In genomic region chr3:69236808-69237707, GRCh38 we compare ENCODE assay signal across 10 cellular contexts.
DNase-seq lines count a peak whose midpoint lies in the region; ATAC-seq and TF ChIP-seq lines count a peak whose summit lies in the region.
"Had no signal": no experiment of that assay in that cellular context is flagged by ENCODE, and none has a peak within 500 bp of the region (broad histone marks: within the 10 kb centered on the region; RNA-seq: fewer than 3 reads in every experiment).

No MANE protein-coding gene starts in this region.

- no peaks in the 10 kb centered on the region for H3K27me3 Mint-ChIP-seq in activated CD4-positive, alpha-beta memory T cell treated with anti-CD3 and anti-CD28 coated beads, Interleukin-2, amount 10 ng/mL, durations not matched to agents 7 days and 5 days
- H3K27me3 Mint-ChIP-seq: IgD-negative memory B cell had no signal

- ATAC-seq in GM21381 (IDR thresholded peaks at IDR 0.05; ENCODE audit: unreplicated experiment) = no peak

- no peaks in the 10 kb centered on the region for H3K36me3 Mint-ChIP-seq in activated CD4-positive, alpha-beta memory T cell treated with anti-CD3 and anti-CD28 coated beads, Interleukin-2, amount 10 ng/mL, durations not matched to agents 7 days and 5 days (ENCODE audit: low read depth)
- H3K36me3 Mint-ChIP-seq: IgD-negative memory B cell had no signal

- peaks cover 30% of the 10 kb centered on the region for H3K4me1 Mint-ChIP-seq in activated CD4-positive, alpha-beta memory T cell treated with anti-CD3 and anti-CD28 coated beads, Interleukin-2, amount 10 ng/mL, durations not matched to agents 7 days and 5 days

- no peaks in the 10 kb centered on the region for H3K9me3 ChIP-seq in HUES48 (ENCODE audit: control insufficient read depth, insufficient read depth, low read length)
- H3K9me3 ChIP-seq in cardiac muscle cell (ENCODE audit: low read depth) = no peaks in the 10 kb centered on the region

- H3K9me3 Mint-ChIP-seq in activated CD4-positive, alpha-beta memory T cell treated with anti-CD3 and anti-CD28 coated beads, Interleukin-2, amount 10 ng/mL, durations not matched to agents 7 days and 5 days = no peaks in the 10 kb centered on the region
- H3K9me3 Mint-ChIP-seq: IgD-negative memory B cell had no signal

- H3K4me1 ChIP-seq in HUES48 (ENCODE audit: control insufficient read depth, insufficient read depth, low read length) (peaks cover 38% of the 10 kb centered on the region), cardiac muscle cell (ENCODE audit: low read depth) (peaks cover 23% of the 10 kb centered on the region), rectal smooth muscle tissue (ENCODE audit: control insufficient read depth, insufficient read depth, low read length) (no peaks in the 10 kb centered on the region)

- no peak overlapping the region for H3K4me3 ChIP-seq in HUES48 (ENCODE audit: low read depth, low read length)
- no peak overlapping the region for H3K4me3 ChIP-seq in cardiac muscle cell
- peak overlapping the region; percentile 24 for H3K4me3 ChIP-seq in rectal smooth muscle tissue (ENCODE audit: low read length)
- H3K4me3 ChIP-seq: SK-N-MC had no signal

- no peaks in the 10 kb centered on the region for H3K36me3 ChIP-seq in HUES48 (ENCODE audit: control insufficient read depth, insufficient read depth, low read length)
- no peaks in the 10 kb centered on the region for H3K36me3 ChIP-seq in cardiac muscle cell
- no peaks in the 10 kb centered on the region for H3K36me3 ChIP-seq in rectal smooth muscle tissue (ENCODE audit: control insufficient read depth, insufficient read depth, low read length)

- H3K9ac ChIP-seq in HUES48 (ENCODE audit: low read depth, low read length) = no peak overlapping the region
- no peak overlapping the region for H3K9ac ChIP-seq in rectal smooth muscle tissue (ENCODE audit: low read length)

- peak overlapping the region; percentile 22 for H3K27ac ChIP-seq in HUES48 (ENCODE audit: low read depth, low read length)
- peak overlapping the region; percentile 98 for H3K27ac ChIP-seq in cardiac muscle cell
- no peak overlapping the region for H3K27ac ChIP-seq in rectal smooth muscle tissue (ENCODE audit: low read depth, low read length)
- H3K27ac ChIP-seq: SK-N-MC had no signal

- no peaks in the 10 kb centered on the region for H3K27me3 ChIP-seq in HUES48 (ENCODE audit: control insufficient read depth, insufficient read depth, low read length)
- H3K27me3 ChIP-seq in cardiac muscle cell = no peaks in the 10 kb centered on the region
- no peaks in the 10 kb centered on the region for H3K27me3 ChIP-seq in rectal smooth muscle tissue (ENCODE audit: control insufficient read depth, insufficient read depth, low read length)

- TF ChIP-seq CTCF in cardiac muscle cell (IDR thresholded peaks at IDR 0.05; ENCODE audit: low read depth, low read length) (no peak), GM20000 (IDR thresholded peaks at IDR 0.05; ENCODE audit: extremely low read depth, missing control alignments) (no peak)

- POLR2A ChIA-PET in activated CD4-positive, alpha-beta memory T cell treated with anti-CD3 and anti-CD28 coated beads, Interleukin-2, amount 10 ng/mL, durations not matched to agents 7 days and 5 days (lab: Charles Lee) = interaction anchor here (1.1 to 3.9 kb wide), 10 partner anchors 12 to 77 kb away, joined by 3 to 41 read pairs (median 6); no protein-coding TSS in a partner anchor

- H3K27ac Mint-ChIP-seq in activated CD4-positive, alpha-beta memory T cell treated with anti-CD3 and anti-CD28 coated beads, Interleukin-2, amount 10 ng/mL, durations not matched to agents 7 days and 5 days = peak overlapping the region; percentile 48
- H3K27ac Mint-ChIP-seq: IgD-negative memory B cell had no signal

- DNase-seq in activated CD4-positive, alpha-beta memory T cell treated with anti-CD3 and anti-CD28 coated beads, Interleukin-2, amount 10 ng/mL, durations not matched to agents 7 days and 5 days = no peak
- peak; percentile 6 to 36 for DNase-seq in cardiac muscle cell (ENCODE audit: low read depth in 1 of 2, low spot score in 1 of 2)
- DNase-seq in glomerular visceral epithelial cell (ENCODE audit: extremely low spot score) = no peak
- DNase-seq in effector CD4-positive, alpha-beta T cell = no peak
- no peak for DNase-seq in GM20000 (ENCODE audit: low spot score)

- H3K4me3 Mint-ChIP-seq in activated CD4-positive, alpha-beta memory T cell treated with anti-CD3 and anti-CD28 coated beads, Interleukin-2, amount 10 ng/mL, durations not matched to agents 7 days and 5 days = peak overlapping the region; percentile 70
- H3K4me3 Mint-ChIP-seq: IgD-negative memory B cell had no signal

- CTCF ChIA-PET in activated CD4-positive, alpha-beta memory T cell treated with anti-CD3 and anti-CD28 coated beads, Interleukin-2, amount 10 ng/mL, durations not matched to agents 7 days and 5 days (lab: Charles Lee) = interaction anchor here (0.7 to 2.4 kb wide), 11 partner anchors 11 to 209 kb away, joined by 3 to 13 read pairs (median 5); no protein-coding TSS in a partner anchor

Comparison
In these comparisons a context has a peak if more than half of its experiments do, and no peak if none do; other contexts are left out.
1. DNase-seq: peak in cardiac muscle cell (2 of 2); none in activated CD4-positive, alpha-beta memory T cell treated with anti-CD3 and anti-CD28 coated beads, Interleukin-2, amount 10 ng/mL, durations not matched to agents 7 days and 5 days (single experiment), glomerular visceral epithelial cell (single experiment), effector CD4-positive, alpha-beta T cell (single experiment) and GM20000 (single experiment).